Comparison of ENCODE assay signal across 18 cellular contexts in the genomic region with DNA sequence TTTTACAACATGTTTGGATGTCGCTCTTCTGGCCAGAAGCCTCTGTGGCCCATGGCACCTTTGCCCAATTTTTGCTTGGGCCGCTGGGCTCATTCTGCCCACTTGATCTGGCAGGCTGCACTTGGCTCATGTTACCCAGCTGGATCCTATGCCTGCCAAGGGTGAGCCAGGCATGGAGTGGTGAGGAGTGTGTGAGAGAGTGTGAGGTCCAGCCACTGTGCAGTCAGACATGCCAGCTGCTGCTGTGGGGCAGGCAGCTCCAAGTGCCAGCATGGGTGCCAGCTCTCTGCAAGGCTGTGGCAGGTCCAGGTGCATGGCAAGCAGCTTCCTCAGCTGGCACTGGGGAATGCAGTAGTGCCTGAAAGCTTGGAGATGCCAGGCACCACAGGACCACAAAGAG.
"Had no signal": no experiment of that assay in that cellular context is flagged by ENCODE, and none has a peak within 500 bp of the region (broad histone marks: within the 10 kb centered on the region; RNA-seq: fewer than 3 reads in every experiment).

No MANE protein-coding gene starts in this region.

- ATAC-seq: activated CD8-positive, alpha-beta memory T cell treated with anti-CD3 and anti-CD28 coated beads, Interleukin-2, amount 10 ng/mL, durations not matched to agents 7 days and 5 days; activated CD8-positive, alpha-beta T cell treated with anti-CD3 and anti-CD28 coated beads for 36 hours; naive thymus-derived CD4-positive, alpha-beta T cell; stimulated activated naive CD8-positive, alpha-beta T cell treated with anti-CD3 and anti-CD28 coated beads, Interleukin-15, Interleukin-2, amounts not matched to agents 100 U/mL and 50 U/mL, for 24 hours had no signal

- DNase-seq: activated CD4-positive, alpha-beta T cell treated with anti-CD3 and anti-CD28 coated beads, Interleukin-2, amount 10 ng/mL, durations not matched to agents 7 days and 5 days; activated CD4-positive, CD25-positive, alpha-beta regulatory T cell treated with anti-CD3 and anti-CD28 coated beads, Interleukin-2, amount 50 U/mL, for 72 hours; activated CD8-positive, alpha-beta memory T cell treated with anti-CD3 and anti-CD28 coated beads, Interleukin-2, amount 10 ng/mL, durations not matched to agents 7 days and 5 days; activated CD8-positive, alpha-beta T cell treated with anti-CD3 and anti-CD28 coated beads for 36 hours; activated effector memory CD4-positive, alpha-beta T cell treated with anti-CD3 and anti-CD28 coated beads, Interleukin-2, amount 50 U/mL, for 16 hours; activated naive CD4-positive, alpha-beta T cell treated with anti-CD3 and anti-CD28 coated beads, Interleukin-2, amount 10 ng/mL, durations not matched to agents 7 days and 5 days; activated T-cell treated with anti-CD3 and anti-CD28 coated beads for 4 hours; amygdala; cerebellar nuclear complex; head of caudate nucleus; islet precursor cell; naive thymus-derived CD4-positive, alpha-beta T cell; retina; spleen; stimulated activated CD4-positive, alpha-beta T cell treated with anti-CD3 and anti-CD28 coated beads, Interleukin-4, amount 100 ng/mL, for 24 hours; stimulated activated naive CD8-positive, alpha-beta T cell treated with anti-CD3 and anti-CD28 coated beads, Interleukin-15, Interleukin-2, amounts not matched to agents 100 U/mL and 50 U/mL, for 24 hours; tibial artery; WERI-Rb-1 had no signal
